In genomic region chrX:140317462-140317861, GRCh38 we compare ENCODE assay signal across 24 cellular contexts.
"Had no signal": no experiment of that assay in that cellular context is flagged by ENCODE, and none has a peak within 500 bp of the region (broad histone marks: within the 10 kb centered on the region; RNA-seq: fewer than 3 reads in every experiment).

No MANE protein-coding gene starts in this region.

- H3K27me3 ChIP-seq: Peyer's patch, SJCRH30 had no signal

- H3K4me1 Mint-ChIP-seq: activated CD4-positive, alpha-beta T cell treated with anti-CD3 and anti-CD28 coated beads, Interleukin-2, amount 10 ng/mL, durations not matched to agents 24 days and 14 days; activated CD8-positive, alpha-beta memory T cell treated with anti-CD3 and anti-CD28 coated beads, Interleukin-2, amount 10 ng/mL, durations not matched to agents 7 days and 5 days; activated naive CD8-positive, alpha-beta T cell treated with anti-CD3 and anti-CD28 coated beads for 36 hours had no signal

- H3K4me3 ChIP-seq: Peyer's patch, SJCRH30 had no signal

- DNase-seq: activated CD4-positive, alpha-beta T cell treated with anti-CD3 and anti-CD28 coated beads for 1 hour; activated CD4-positive, alpha-beta T cell treated with anti-CD3 and anti-CD28 coated beads, Interleukin-2, amount 10 ng/mL, durations not matched to agents 24 days and 14 days; activated CD4-positive, alpha-beta T cell treated with anti-CD3 and anti-CD28 coated beads, Interleukin-2, amount 50 U/mL, for 48 hours; activated CD8-positive, alpha-beta memory T cell treated with anti-CD3 and anti-CD28 coated beads, Interleukin-2, amount 10 ng/mL, durations not matched to agents 7 days and 5 days; activated effector memory CD4-positive, alpha-beta T cell treated with anti-CD3 and anti-CD28 coated beads, Interleukin-2, amount 50 U/mL, for 16 hours; activated naive CD4-positive, alpha-beta T cell treated with Interleukin-2 at 50 U/mL for 16 hours; activated naive CD8-positive, alpha-beta T cell treated with anti-CD3 and anti-CD28 coated beads for 36 hours; activated T-cell treated with anti-CD3 and anti-CD28 coated beads, Interleukin-2, amount 50 U/mL, for 24 hours; Karpas-422; MM.1S; NCI-H1105 treated with DMSO at 0.1 percent for 48 hours; NCI-H146; NCI-H187 treated with DMSO at 0.1 percent for 48 hours; NCI-H2081 treated with DMSO at 0.1 percent for 48 hours; NCI-H446; NCI-H524; Peyer's patch; Right ventricle myocardium superior; SJCRH30 had no signal

- H3K27me3 Mint-ChIP-seq: activated CD4-positive, alpha-beta T cell treated with anti-CD3 and anti-CD28 coated beads, Interleukin-2, amount 10 ng/mL, durations not matched to agents 24 days and 14 days; activated CD8-positive, alpha-beta memory T cell treated with anti-CD3 and anti-CD28 coated beads, Interleukin-2, amount 10 ng/mL, durations not matched to agents 7 days and 5 days; activated naive CD8-positive, alpha-beta T cell treated with anti-CD3 and anti-CD28 coated beads for 36 hours had no signal

- H3K36me3 ChIP-seq: Peyer's patch, SJCRH30 had no signal

- H3K27ac ChIP-seq: Peyer's patch, RWPE1, SJCRH30 had no signal

- H3K4me1 ChIP-seq: Peyer's patch, SJCRH30 had no signal

- H3K9me3 Mint-ChIP-seq: activated CD4-positive, alpha-beta T cell treated with anti-CD3 and anti-CD28 coated beads, Interleukin-2, amount 10 ng/mL, durations not matched to agents 24 days and 14 days; activated naive CD8-positive, alpha-beta T cell treated with anti-CD3 and anti-CD28 coated beads for 36 hours; activated T-cell treated with anti-CD3 and anti-CD28 coated beads, Interleukin-2, amount 50 U/mL, for 24 hours; activated T-helper 1 cell treated with anti-CD3 and anti-CD28 coated beads, Interleukin-12 subunit alpha, Interleukin-12 subunit beta, Interleukin-2, Interleukin-4 antibody, amounts not matched to agents 30 ng/mL and 10 ng/mL and 1 ng/mL, durations not matched to agents 14 hours and 24 hours and 36 hours; T-helper 1 cell treated with Interleukin-12 subunit alpha and Interleukin-12 subunit beta and Interleukin-4 antibody, amounts not matched to agents 30 μg/mL and 1 μg/mL, for 36 hours; WTC11 had no signal

- H3K36me3 Mint-ChIP-seq: activated CD8-positive, alpha-beta memory T cell treated with anti-CD3 and anti-CD28 coated beads, Interleukin-2, amount 10 ng/mL, durations not matched to agents 7 days and 5 days; activated naive CD8-positive, alpha-beta T cell treated with anti-CD3 and anti-CD28 coated beads for 36 hours; WTC11 had no signal

- H3K4me3 Mint-ChIP-seq: activated CD4-positive, alpha-beta T cell treated with anti-CD3 and anti-CD28 coated beads, Interleukin-2, amount 10 ng/mL, durations not matched to agents 24 days and 14 days; activated CD8-positive, alpha-beta memory T cell treated with anti-CD3 and anti-CD28 coated beads, Interleukin-2, amount 10 ng/mL, durations not matched to agents 7 days and 5 days; activated naive CD8-positive, alpha-beta T cell treated with anti-CD3 and anti-CD28 coated beads for 36 hours; activated T-cell treated with anti-CD3 and anti-CD28 coated beads, Interleukin-2, amount 50 U/mL, for 24 hours; activated T-helper 1 cell treated with anti-CD3 and anti-CD28 coated beads, Interleukin-12 subunit alpha, Interleukin-12 subunit beta, Interleukin-2, Interleukin-4 antibody, amounts not matched to agents 30 ng/mL and 10 ng/mL and 1 ng/mL, durations not matched to agents 14 hours and 24 hours and 36 hours; T-helper 1 cell treated with Interleukin-12 subunit alpha and Interleukin-12 subunit beta and Interleukin-4 antibody, amounts not matched to agents 30 μg/mL and 1 μg/mL, for 36 hours; WTC11 had no signal

- ATAC-seq: activated CD8-positive, alpha-beta memory T cell treated with anti-CD3 and anti-CD28 coated beads, Interleukin-2, amount 10 ng/mL, durations not matched to agents 7 days and 5 days; SK-N-SH treated with all-trans-retinoic acid at 6 μM for 48 hours; WTC11 had no signal

- H3K27ac Mint-ChIP-seq: activated CD4-positive, alpha-beta T cell treated with anti-CD3 and anti-CD28 coated beads, Interleukin-2, amount 10 ng/mL, durations not matched to agents 24 days and 14 days; activated CD8-positive, alpha-beta memory T cell treated with anti-CD3 and anti-CD28 coated beads, Interleukin-2, amount 10 ng/mL, durations not matched to agents 7 days and 5 days; activated naive CD8-positive, alpha-beta T cell treated with anti-CD3 and anti-CD28 coated beads for 36 hours; activated T-cell treated with anti-CD3 and anti-CD28 coated beads, Interleukin-2, amount 50 U/mL, for 24 hours; activated T-helper 1 cell treated with anti-CD3 and anti-CD28 coated beads, Interleukin-12 subunit alpha, Interleukin-12 subunit beta, Interleukin-2, Interleukin-4 antibody, amounts not matched to agents 30 ng/mL and 10 ng/mL and 1 ng/mL, durations not matched to agents 14 hours and 24 hours and 36 hours; T-helper 1 cell treated with Interleukin-12 subunit alpha and Interleukin-12 subunit beta and Interleukin-4 antibody, amounts not matched to agents 30 μg/mL and 1 μg/mL, for 36 hours; WTC11 had no signal
